In the genomic region with DNA sequence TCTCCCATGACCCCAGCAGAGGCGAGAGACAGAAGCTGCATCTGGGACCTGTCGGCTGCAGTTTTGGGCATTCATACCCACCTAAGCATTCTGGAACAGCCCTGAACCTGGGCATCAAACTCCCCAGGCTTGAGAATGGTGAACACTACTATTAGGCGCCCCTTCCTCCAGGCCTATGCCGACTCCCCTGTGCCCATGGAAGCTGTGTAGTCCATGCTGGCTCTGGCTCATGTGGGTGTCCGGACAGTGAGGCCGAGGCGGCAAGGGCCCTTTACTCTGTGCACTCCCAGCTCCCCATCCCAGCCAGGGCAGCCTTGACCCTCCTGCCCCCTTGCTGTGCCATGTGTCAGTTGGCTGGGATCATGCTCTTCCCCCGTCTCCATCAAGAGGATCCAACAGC, we compare ENCODE assay signal across 13 cellular contexts.
DNase-seq lines count a peak whose midpoint lies in the region; ATAC-seq and TF ChIP-seq lines count a peak whose summit lies in the region.
"Had no signal": no experiment of that assay in that cellular context is flagged by ENCODE, and none has a peak within 500 bp of the region (broad histone marks: within the 10 kb centered on the region; RNA-seq: fewer than 3 reads in every experiment).

No MANE protein-coding gene starts in this region.

- no peaks in the 10 kb centered on the region for H3K9me3 Mint-ChIP-seq in activated T-helper 1 cell treated with anti-CD3 and anti-CD28 coated beads, Interleukin-12 subunit alpha, Interleukin-12 subunit beta, Interleukin-2, Interleukin-4 antibody, amounts not matched to agents 30 ng/mL and 10 ng/mL and 1 ng/mL, durations not matched to agents 14 hours and 24 hours and 36 hours
- H3K9me3 Mint-ChIP-seq: CD14-positive monocyte, endodermal cell, memory B cell had no signal

- no peaks in the 10 kb centered on the region for H3K9me2 ChIP-seq in hepatocyte (replicated peaks; ENCODE audit: insufficient read depth)

- TF ChIP-seq CTCF in hepatocyte (IDR thresholded peaks at IDR 0.05; ENCODE audit: poor library complexity) (no peak), gastrocnemius medialis (IDR thresholded peaks at IDR 0.05 in 4 of 5, conservative IDR thresholded peaks at IDR 0.05 in 1 of 5) (no peak)

- peaks cover 5% of the 10 kb centered on the region for H3K4me1 Mint-ChIP-seq in activated T-helper 1 cell treated with anti-CD3 and anti-CD28 coated beads, Interleukin-12 subunit alpha, Interleukin-12 subunit beta, Interleukin-2, Interleukin-4 antibody, amounts not matched to agents 30 ng/mL and 10 ng/mL and 1 ng/mL, durations not matched to agents 14 hours and 24 hours and 36 hours (ENCODE audit: low read depth)

- intact Hi-C loops in activated T-helper 1 cell treated with anti-CD3 and anti-CD28 coated beads, Interleukin-12 subunit alpha, Interleukin-12 subunit beta, Interleukin-2, Interleukin-4 antibody, amounts not matched to agents 30 ng/mL and 10 ng/mL and 1 ng/mL, durations not matched to agents 14 hours and 24 hours and 36 hours (cut with micrococcal nuclease) = no loop called here
- intact Hi-C loops in gastrocnemius medialis (cut with DNase I; ENCODE audit: low total_unique reads) = loop anchor here (10.0 kb wide), 1 partner anchor 480 kb away; a partner anchor contains a TSS

- 97% methylated on average over 8 of the region's 8 CpGs for WGBS in hepatocyte (ENCODE audit: low lambda C conversion rate, missing lambda C conversion rate)

- no peaks in the 10 kb centered on the region for H4K20me1 ChIP-seq in hepatocyte (ENCODE audit: insufficient read depth, poor library complexity, severe bottlenecking)

- peaks cover 2% of the 10 kb centered on the region for H3K36me3 Mint-ChIP-seq in activated T-helper 1 cell treated with anti-CD3 and anti-CD28 coated beads, Interleukin-12 subunit alpha, Interleukin-12 subunit beta, Interleukin-2, Interleukin-4 antibody, amounts not matched to agents 30 ng/mL and 10 ng/mL and 1 ng/mL, durations not matched to agents 14 hours and 24 hours and 36 hours (ENCODE audit: low read depth)
- H3K36me3 Mint-ChIP-seq: memory B cell had no signal

- H3K9me3 ChIP-seq in hepatocyte (ENCODE audit: low read depth) (no peaks in the 10 kb centered on the region), gastrocnemius medialis (no peaks in the 10 kb centered on the region)

- no peaks in the 10 kb centered on the region for H3K27me3 Mint-ChIP-seq in activated T-helper 1 cell treated with anti-CD3 and anti-CD28 coated beads, Interleukin-12 subunit alpha, Interleukin-12 subunit beta, Interleukin-2, Interleukin-4 antibody, amounts not matched to agents 30 ng/mL and 10 ng/mL and 1 ng/mL, durations not matched to agents 14 hours and 24 hours and 36 hours (ENCODE audit: insufficient read depth)

- H3K36me3 ChIP-seq in hepatocyte (replicated peaks; ENCODE audit: insufficient read depth, low read depth) (no peaks in the 10 kb centered on the region), gastrocnemius medialis (no peaks in the 10 kb centered on the region)

- peak overlapping the region; percentile 18 for H3K27ac Mint-ChIP-seq in activated T-helper 1 cell treated with anti-CD3 and anti-CD28 coated beads, Interleukin-12 subunit alpha, Interleukin-12 subunit beta, Interleukin-2, Interleukin-4 antibody, amounts not matched to agents 30 ng/mL and 10 ng/mL and 1 ng/mL, durations not matched to agents 14 hours and 24 hours and 36 hours
- H3K27ac Mint-ChIP-seq: endodermal cell, memory B cell had no signal

- H2AFZ ChIP-seq in hepatocyte = no peak overlapping the region

- no peak overlapping the region for H3K4me2 ChIP-seq in hepatocyte

- H3K27ac ChIP-seq in hepatocyte (peak overlapping the region; percentile 4), gastrocnemius medialis (peak overlapping the region; percentile 98 to 100 (median 100))

- no peak for TF ChIP-seq POLR2A in gastrocnemius medialis (IDR thresholded peaks at IDR 0.05)

- no peaks in the 10 kb centered on the region for H3K27me3 ChIP-seq in hepatocyte
- H3K27me3 ChIP-seq in gastrocnemius medialis = no peaks in the 10 kb centered on the region

- peaks cover 21% of the 10 kb centered on the region for H3K4me1 ChIP-seq in hepatocyte (ENCODE audit: insufficient read depth)
- H3K4me1 ChIP-seq in gastrocnemius medialis = peaks cover 52 to 59% of the 10 kb centered on the region in 2 donors

- H3K4me3 ChIP-seq in hepatocyte (no peak overlapping the region), gastrocnemius medialis (no peak overlapping the region)

- H3K4me3 Mint-ChIP-seq in activated T-helper 1 cell treated with anti-CD3 and anti-CD28 coated beads, Interleukin-12 subunit alpha, Interleukin-12 subunit beta, Interleukin-2, Interleukin-4 antibody, amounts not matched to agents 30 ng/mL and 10 ng/mL and 1 ng/mL, durations not matched to agents 14 hours and 24 hours and 36 hours = no peak overlapping the region
- H3K4me3 Mint-ChIP-seq: endodermal cell, memory B cell had no signal

- H3K79me2 ChIP-seq in hepatocyte = no peaks in the 10 kb centered on the region

- DNase-seq in D341Med (ENCODE audit: low spot score) (peak; percentile 44), hepatocyte (ENCODE audit: low spot score) (no peak), gastrocnemius medialis (peak in 1 of 2 donors; percentile 27), A172 (ENCODE audit: low spot score) (no peak), GM03348 (ENCODE audit: low spot score) (no peak), NCI-H446 (lab: John Stamatoyannopoulos, UW) (no peak), NCI-H1694 (lab: John Stamatoyannopoulos, UW) (no peak)
- DNase-seq in activated T-helper 1 cell treated with anti-CD3 and anti-CD28 coated beads, Interleukin-12 subunit alpha, Interleukin-12 subunit beta, Interleukin-2, Interleukin-4 antibody, amounts not matched to agents 30 ng/mL and 10 ng/mL and 1 ng/mL, durations not matched to agents 14 hours and 24 hours and 36 hours (ENCODE audit: low spot score) = no peak
- DNase-seq: endodermal cell, NCI-H510A had no signal

- ATAC-seq in gastrocnemius medialis = no peak
- ATAC-seq: Panc1 had no signal

- in situ Hi-C loops in gastrocnemius medialis (cut with MboI; ENCODE audit: low sequenced_read_pairs in 4 of 4) = loop anchor here in 3 of 4 donors (5.0 to 10.0 kb wide), 5 partner anchors 93 to 410 kb away; a partner anchor contains a TSS
